Comparison of ENCODE assay signal across 10 cellular contexts in genomic region chr5:127290946-127291763, GRCh38. TPM values are rescaled to one million over a fixed set of nuclear protein-coding genes. Genes with fewer than 3 reads are reported as not detected.
DNase-seq lines count a peak whose midpoint lies in the region; ATAC-seq and TF ChIP-seq lines count a peak whose summit lies in the region.
"Had no signal": no experiment of that assay in that cellular context is flagged by ENCODE, and none has a peak within 500 bp of the region (broad histone marks: within the 10 kb centered on the region; RNA-seq: fewer than 3 reads in every experiment).

No MANE protein-coding gene starts in this region.

- intact Hi-C loops in left ventricle myocardium superior (cut with micrococcal nuclease) = no loop called here

- H3K27ac ChIP-seq in right atrium auricular region = no peak overlapping the region

- H3K36me3 ChIP-seq in right atrium auricular region (no peaks in the 10 kb centered on the region), neuron (ENCODE audit: insufficient read depth, low read length) (no peaks in the 10 kb centered on the region)

- peak overlapping the region; percentile 93 for H2AFZ ChIP-seq in neuron (ENCODE audit: low read depth, low read length)

- H3K9me3 ChIP-seq in right atrium auricular region (peaks cover 0 to 7% of the 10 kb centered on the region in 2 donors), neuron (ENCODE audit: low read length) (no peaks in the 10 kb centered on the region)

- H3K4me3 ChIP-seq in right atrium auricular region (peak overlapping the region; percentile 30 to 44), neuron (ENCODE audit: low read length) (peak overlapping the region; percentile 81)

- H3K4me1 ChIP-seq in right atrium auricular region (peaks cover 0 to 10% of the 10 kb centered on the region in 2 donors), neuron (ENCODE audit: insufficient read depth, low read length) (peaks cover 20% of the 10 kb centered on the region)

- ATAC-seq in left ventricle myocardium superior = no peak
- no peak for ATAC-seq in HG03135 (IDR thresholded peaks at IDR 0.05; ENCODE audit: unreplicated experiment)
- ATAC-seq in HG03520 (IDR thresholded peaks at IDR 0.05; ENCODE audit: unreplicated experiment) = no peak

- TF ChIP-seq CTCF in right atrium auricular region (IDR thresholded peaks at IDR 0.05) = no peak

- DNase-seq in right atrium auricular region (ENCODE audit: low spot score) (no peak), left ventricle myocardium superior (no peak), globus pallidus (ENCODE audit: low spot score) (peak; percentile 73), NCI-H446 (lab: John Stamatoyannopoulos, UW) (no peak), A172 (ENCODE audit: low spot score) (no peak)

- H3K27me3 ChIP-seq in right atrium auricular region = no peaks in the 10 kb centered on the region
- H3K27me3 ChIP-seq in neuron (ENCODE audit: insufficient read depth, low read length) = no peaks in the 10 kb centered on the region

RNA-seq across cellular contexts. Expression of gene MEGF10, which starts 0.6 kb away (rescaled TPM):
- total RNA-seq in right atrium auricular region (1 to 10 TPM in 1 of 2 donors, under 1 TPM in 1; 0.71 to 3.0 TPM), left ventricle myocardium superior (0.37 TPM)
- total RNA-seq in A172 (2014; rRNA removed; shearing (Covaris generic)) = 0.02 TPM in 1 of 2 replicates, not detected in the other
- total RNA-seq: activated CD8-positive, alpha-beta memory T cell treated with anti-CD3 and anti-CD28 coated beads for 36 hours; natural killer cell treated with Interleukin-12 subunit alpha and Interleukin-12 subunit beta and Interleukin-15 and Interleukin-18, amount 100 ng/mL, for 72 hours had no signal
